ENCODE assay signal across 3 cellular contexts in genomic region chr5:175883506-175883905, GRCh38.
TF ChIP-seq lines count a peak whose summit lies in the region.

No MANE protein-coding gene starts in this region.

TF ChIP-seq in HepG2, 621 proteins besides CTCF, POLR2A, EP300 and RAD21:
- TF ChIP-seq AGO1 (IDR thresholded peaks at IDR 0.05; ENCODE audit: low read depth, low read length, poor library complexity, severe bottlenecking): peak; percentile 95
- TF ChIP-seq POLR2G (IDR thresholded peaks at IDR 0.05; ENCODE audit: low read depth, low read length): peak; percentile 68
- TF ChIP-seq TBP (CRISPR knock-in tag; IDR thresholded peaks at IDR 0.05): no peak
- TF ChIP-seq ZNF160 (CRISPR knock-in tag; IDR thresholded peaks at IDR 0.05): no peak
- TF ChIP-seq AGO2 (optimal IDR thresholded peaks at IDR 0.05; ENCODE audit: low read depth, low read length): peak; percentile 85
- no peak for TF ChIP-seq CSRNP2 (CRISPR knock-in tag; conservative IDR thresholded peaks at IDR 0.05; ENCODE audit: low read depth)
- 0 out of 2 replicates have a peak, but pooled peaks have one; percentile 19 for TF ChIP-seq RBFOX2 (IDR thresholded peaks at IDR 0.05; ENCODE audit: low read depth, low read length)

TF ChIP-seq in A549, 52 proteins besides CTCF, POLR2A, EP300 and RAD21:
- TF ChIP-seq RCOR1 (IDR thresholded peaks at IDR 0.05; ENCODE audit: low read depth, low read length) (no peak), HOXA7 (CRISPR knock-in tag; IDR thresholded peaks at IDR 0.05) (no peak), HES2 (IDR thresholded peaks at IDR 0.05) (no peak), E2F6 (IDR thresholded peaks at IDR 0.05; ENCODE audit: borderline replicate concordance, low read depth) (no peak), MAX (IDR thresholded peaks at IDR 0.05) (no peak), FOXS1 (CRISPR knock-in tag; IDR thresholded peaks at IDR 0.05) (no peak), HOXB13 (CRISPR knock-in tag; IDR thresholded peaks at IDR 0.05; ENCODE audit: low read depth) (no peak), HDAC2 (IDR thresholded peaks at IDR 0.05) (no peak), HEYL (CRISPR knock-in tag; IDR thresholded peaks at IDR 0.05) (no peak), JUNB (IDR thresholded peaks at IDR 0.05) (no peak), MAFK (IDR thresholded peaks at IDR 0.05; ENCODE audit: partially characterized antibody) (no peak)

TF ChIP-seq in H1, 55 proteins besides CTCF, POLR2A, EP300 and RAD21:
- TF ChIP-seq ATF3 (IDR thresholded peaks at IDR 0.05; ENCODE audit: insufficient read depth, low read depth, low read length) (no peak), ASH2L (IDR thresholded peaks at IDR 0.05; ENCODE audit: low read length) (no peak), EGR1 (IDR thresholded peaks at IDR 0.05; ENCODE audit: borderline replicate concordance, low read depth, low read length) (no peak), HDAC2 (IDR thresholded peaks at IDR 0.05; ENCODE audit: borderline replicate concordance in 1 of 2, low read depth in 2 of 2, low read length in 2 of 2) (no peak), RFX5 (IDR thresholded peaks at IDR 0.05; ENCODE audit: borderline replicate concordance, low read depth, low read length) (no peak), GTF2F1 (IDR thresholded peaks at IDR 0.05; ENCODE audit: borderline replicate concordance, low read depth, low read length) (no peak), CEBPB (IDR thresholded peaks at IDR 0.05; ENCODE audit: low read depth, low read length) (no peak), BCL11A (IDR thresholded peaks at IDR 0.05; ENCODE audit: low read depth in 2 of 2, low read length in 2 of 2) (no peak), POLR2AphosphoS5 (IDR thresholded peaks at IDR 0.05; ENCODE audit: low read depth, low read length) (no peak), ZNF274 (IDR thresholded peaks at IDR 0.05; ENCODE audit: borderline replicate concordance, extremely low read depth, low read length) (no peak), SUZ12 (IDR thresholded peaks at IDR 0.05; ENCODE audit: low read length) (no peak), RNF2 (IDR thresholded peaks at IDR 0.05; ENCODE audit: borderline replicate concordance, low read depth, low read length, missing control alignments, poor library complexity, severe bottlenecking) (no peak), CREB1 (IDR thresholded peaks at IDR 0.05) (no peak), SIN3A (conservative IDR thresholded peaks at IDR 0.05 in 1 of 2, IDR thresholded peaks at IDR 0.05 in 1 of 2; ENCODE audit: low read depth in 1 of 2, low read length in 2 of 2) (no peak), PHF8 (conservative IDR thresholded peaks at IDR 0.05; ENCODE audit: low read depth, low read length) (no peak), ATF2 (IDR thresholded peaks at IDR 0.05; ENCODE audit: low read length) (no peak)
